ENCODE assay signal across 18 cellular contexts in the genomic region with DNA sequence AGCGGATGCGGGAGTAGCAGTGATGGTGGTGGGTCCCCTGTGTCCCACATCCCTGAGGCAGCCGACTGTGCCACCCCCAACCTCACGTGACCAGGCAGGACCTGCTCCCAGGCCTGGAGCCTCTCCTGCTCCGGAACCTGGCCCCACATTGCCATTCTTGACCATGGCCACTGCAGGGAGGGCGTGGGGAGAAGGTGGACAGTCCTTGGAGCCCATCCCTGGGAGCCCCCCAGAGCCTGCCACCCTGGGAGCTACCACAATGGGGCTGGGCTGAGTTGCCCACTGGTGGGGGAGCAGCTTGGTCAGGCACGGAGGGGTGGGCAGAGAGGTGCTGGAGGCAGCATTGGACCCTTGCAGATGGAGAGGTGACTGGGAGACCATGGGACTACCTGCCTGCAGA. TPM values are rescaled to one million over a fixed set of nuclear protein-coding genes. Genes with fewer than 3 reads are reported as not detected.
A peak's percentile ranks its signal among the peaks of the same experiment; 100 is the strongest.
DNase-seq lines count a peak whose midpoint lies in the region; ATAC-seq and TF ChIP-seq lines count a peak whose summit lies in the region.
"Had no signal": no experiment of that assay in that cellular context is flagged by ENCODE, and none has a peak within 500 bp of the region (broad histone marks: within the 10 kb centered on the region; RNA-seq: fewer than 3 reads in every experiment).

No MANE protein-coding gene starts in this region.

- peak overlapping the region; percentile 65 for H3K23ac ChIP-seq in neuronal stem cell (ENCODE audit: low read depth, low read length, poor library complexity)

- no peaks in the 10 kb centered on the region for H3K4me1 ChIP-seq in right cardiac atrium (ENCODE audit: control insufficient read depth, insufficient read depth, low read length)
- no peaks in the 10 kb centered on the region for H3K4me1 ChIP-seq in heart right ventricle
- H3K4me1 ChIP-seq in neuronal stem cell (ENCODE audit: control insufficient read depth in 2 of 2, insufficient read depth in 1 of 2, low read depth in 1 of 2, low read length in 2 of 2), result no peaks in the 10 kb centered on the region
- peaks cover 4% of the 10 kb centered on the region; the same call in 1 of the 2 replicates for H3K4me1 ChIP-seq in GM23248 (ENCODE audit: insufficient read depth)
- no peaks in the 10 kb centered on the region for H3K4me1 ChIP-seq in OCI-LY7 (ENCODE audit: insufficient read depth, low read length, poor library complexity, severe bottlenecking)
- H3K4me1 ChIP-seq: A549, Caco-2 had no signal

- H3K9ac ChIP-seq in neuronal stem cell (ENCODE audit: low read depth, low read length, poor library complexity) (no peak overlapping the region), GM23248 (no peak overlapping the region)

- H3K36me3 Mint-ChIP-seq in stimulated activated effector memory CD8-positive, alpha-beta T cell treated with anti-CD3 and anti-CD28 coated beads, Interleukin-12 subunit alpha, Interleukin-12 subunit beta, amount 100 ng/mL, for 72 hours, result no peaks in the 10 kb centered on the region
- H3K36me3 Mint-ChIP-seq in activated naive CD4-positive, alpha-beta T cell treated with anti-CD3 and anti-CD28 coated beads, Interleukin-2, amount 10 ng/mL, durations not matched to agents 7 days and 5 days, result no peaks in the 10 kb centered on the region

- no peak overlapping the region for H2AFZ ChIP-seq in neuronal stem cell (ENCODE audit: low read length)
- H2AFZ ChIP-seq in GM23248, result no peak overlapping the region
- no peak overlapping the region for H2AFZ ChIP-seq in OCI-LY7 (ENCODE audit: low read length)
- H2AFZ ChIP-seq: GM23338 had no signal

- no peak overlapping the region for H3K27ac Mint-ChIP-seq in stimulated activated effector memory CD8-positive, alpha-beta T cell treated with anti-CD3 and anti-CD28 coated beads, Interleukin-12 subunit alpha, Interleukin-12 subunit beta, amount 100 ng/mL, for 72 hours
- H3K27ac Mint-ChIP-seq in activated naive CD4-positive, alpha-beta T cell treated with anti-CD3 and anti-CD28 coated beads, Interleukin-2, amount 10 ng/mL, durations not matched to agents 7 days and 5 days, result no peak overlapping the region
- H3K27ac Mint-ChIP-seq: CD4-positive, alpha-beta T cell; GM23338 had no signal

- H3K36me3 ChIP-seq in heart right ventricle (no peaks in the 10 kb centered on the region), neuronal stem cell (replicated peaks in 1 of 2; ENCODE audit: control insufficient read depth in 2 of 2, insufficient read depth in 2 of 2, low read length in 2 of 2) (no peaks in the 10 kb centered on the region), GM23248 (ENCODE audit: low read depth) (no peaks in the 10 kb centered on the region), OCI-LY7 (ENCODE audit: insufficient read depth, low read length) (no peaks in the 10 kb centered on the region)

- no peak overlapping the region for H2BK5ac ChIP-seq in neuronal stem cell (ENCODE audit: low read length)

- DNase-seq in right cardiac atrium (peak in 2 of 3 donors; percentile 14 to 23), heart right ventricle (no peak), neuronal stem cell (ENCODE audit: low spot score) (no peak), GM23248 (no peak), OCI-LY7 (ENCODE audit: low spot score) (no peak)
- no peak for DNase-seq in stimulated activated effector memory CD8-positive, alpha-beta T cell treated with anti-CD3 and anti-CD28 coated beads, Interleukin-12 subunit alpha, Interleukin-12 subunit beta, amount 100 ng/mL, for 72 hours (ENCODE audit: low spot score in 2 of 2)
- no peak for DNase-seq in activated naive CD4-positive, alpha-beta T cell treated with anti-CD3 and anti-CD28 coated beads, Interleukin-2, amount 10 ng/mL, durations not matched to agents 7 days and 5 days
- DNase-seq: AML-193; Caco-2; CD4-positive, alpha-beta T cell; HCEC 1CT had no signal

- H3K4me3 Mint-ChIP-seq in stimulated activated effector memory CD8-positive, alpha-beta T cell treated with anti-CD3 and anti-CD28 coated beads, Interleukin-12 subunit alpha, Interleukin-12 subunit beta, amount 100 ng/mL, for 72 hours, result no peak overlapping the region
- no peak overlapping the region for H3K4me3 Mint-ChIP-seq in activated naive CD4-positive, alpha-beta T cell treated with anti-CD3 and anti-CD28 coated beads, Interleukin-2, amount 10 ng/mL, durations not matched to agents 7 days and 5 days
- H3K4me3 Mint-ChIP-seq: CD4-positive, alpha-beta T cell; GM23338 had no signal

- no peaks in the 10 kb centered on the region for H3K79me1 ChIP-seq in neuronal stem cell (ENCODE audit: low read depth, low read length)

- no peaks in the 10 kb centered on the region for H3K9me3 Mint-ChIP-seq in stimulated activated effector memory CD8-positive, alpha-beta T cell treated with anti-CD3 and anti-CD28 coated beads, Interleukin-12 subunit alpha, Interleukin-12 subunit beta, amount 100 ng/mL, for 72 hours
- H3K9me3 Mint-ChIP-seq in activated naive CD4-positive, alpha-beta T cell treated with anti-CD3 and anti-CD28 coated beads, Interleukin-2, amount 10 ng/mL, durations not matched to agents 7 days and 5 days, result no peaks in the 10 kb centered on the region
- H3K9me3 Mint-ChIP-seq: CD4-positive, alpha-beta T cell had no signal

- H3F3A ChIP-seq in GM23248 (ENCODE audit: insufficient read depth), result no peaks in the 10 kb centered on the region

- H3K27ac ChIP-seq in right cardiac atrium (ENCODE audit: low read length) (no peak overlapping the region), heart right ventricle (no peak overlapping the region), neuronal stem cell (replicated peaks; ENCODE audit: low read length) (no peak overlapping the region), GM23248 (no peak overlapping the region), OCI-LY7 (ENCODE audit: low read depth, low read length, poor library complexity, severe bottlenecking) (no peak overlapping the region)
- H3K27ac ChIP-seq: 22Rv1, A549, C4-2B, HL-60 had no signal

- WGBS in right cardiac atrium, result 92% methylated on average over 7 of the region's 7 CpGs
- 96% methylated on average over 7 of the region's 7 CpGs for WGBS in heart right ventricle, 2 donors
- WGBS in neuronal stem cell (ENCODE audit: extremely low coverage in 2 of 2, insufficient read length in 2 of 2, insufficient replicate concordance in 1 of 2), 2 donors, result no CpG with 5 or more reads among the region's 7 CpGs
- 66% methylated on average over 7 of the region's 7 CpGs for WGBS in GM23248 (ENCODE audit: low coverage in 1 of 2, low lambda C conversion rate in 2 of 2, missing lambda C conversion rate in 2 of 2), 2 experiments

- CTCF ChIA-PET in OCI-LY7 (lab: Charles Lee; ENCODE audit: unreplicated experiment), result no interaction called here
- CTCF ChIA-PET in activated naive CD4-positive, alpha-beta T cell treated with anti-CD3 and anti-CD28 coated beads, Interleukin-2, amount 10 ng/mL, durations not matched to agents 7 days and 5 days (lab: Charles Lee), result no interaction called here

- H3K27me3 Mint-ChIP-seq in activated naive CD4-positive, alpha-beta T cell treated with anti-CD3 and anti-CD28 coated beads, Interleukin-2, amount 10 ng/mL, durations not matched to agents 7 days and 5 days, result no peaks in the 10 kb centered on the region
- H3K27me3 Mint-ChIP-seq: CD4-positive, alpha-beta T cell had no signal

- BruUV-seq in OCI-LY7 (replicated peaks; lab: Mats Ljungman, UMichigan), result no TSS peak

- H3K4ac ChIP-seq in neuronal stem cell (ENCODE audit: low read length), result no peak overlapping the region

- H3K9me3 ChIP-seq in right cardiac atrium (ENCODE audit: control insufficient read depth, low read length), result no peaks in the 10 kb centered on the region
- H3K9me3 ChIP-seq in heart right ventricle, result peaks cover 0 to 8% (median 0%) of the 10 kb centered on the region in 11 donors
- H3K9me3 ChIP-seq in neuronal stem cell (replicated peaks in 1 of 2; ENCODE audit: control insufficient read depth in 2 of 2, insufficient read depth in 1 of 2, low read depth in 1 of 2, low read length in 2 of 2), result peaks cover 0 to 2% of the 10 kb centered on the region in 2 donors
- no peaks in the 10 kb centered on the region for H3K9me3 ChIP-seq in GM23248 (ENCODE audit: low read depth)
- H3K9me3 ChIP-seq in OCI-LY7 (ENCODE audit: low read length), result no peaks in the 10 kb centered on the region
- H3K9me3 ChIP-seq: A549, Caco-2 had no signal

- no peak overlapping the region for H2BK120ac ChIP-seq in neuronal stem cell (ENCODE audit: low read depth, low read length)

- peak overlapping the region; percentile 54 for H2AK5ac ChIP-seq in neuronal stem cell (ENCODE audit: low read depth, low read length)

- H3K79me2 ChIP-seq in GM23248 (ENCODE audit: insufficient read depth) (no peaks in the 10 kb centered on the region), OCI-LY7 (ENCODE audit: insufficient read depth, low read depth, low read length) (no peaks in the 10 kb centered on the region)

- no peaks in the 10 kb centered on the region for H3K4me1 Mint-ChIP-seq in stimulated activated effector memory CD8-positive, alpha-beta T cell treated with anti-CD3 and anti-CD28 coated beads, Interleukin-12 subunit alpha, Interleukin-12 subunit beta, amount 100 ng/mL, for 72 hours
- no peaks in the 10 kb centered on the region for H3K4me1 Mint-ChIP-seq in activated naive CD4-positive, alpha-beta T cell treated with anti-CD3 and anti-CD28 coated beads, Interleukin-2, amount 10 ng/mL, durations not matched to agents 7 days and 5 days
- H3K4me1 Mint-ChIP-seq: GM23338 had no signal

- no peak overlapping the region for H2BK15ac ChIP-seq in neuronal stem cell (ENCODE audit: low read length)

- H3K14ac ChIP-seq in neuronal stem cell (ENCODE audit: low read length), result peak overlapping the region; percentile 25

- POLR2A ChIA-PET in OCI-LY7 (lab: Charles Lee), result interaction anchor here (2.0 kb wide), 1 partner anchor 11 kb away, joined by 5 read pairs; no protein-coding TSS in a partner anchor

- H3K27me3 ChIP-seq in right cardiac atrium (ENCODE audit: control insufficient read depth, insufficient read depth) (no peaks in the 10 kb centered on the region), heart right ventricle (no peaks in the 10 kb centered on the region), neuronal stem cell (ENCODE audit: control insufficient read depth in 3 of 3, insufficient read depth in 3 of 3, low read depth in 1 of 3, low read length in 3 of 3) (no peaks in the 10 kb centered on the region), GM23248 (replicated peaks; ENCODE audit: insufficient read depth) (no peaks in the 10 kb centered on the region)

- no peak overlapping the region for H4K91ac ChIP-seq in neuronal stem cell (ENCODE audit: low read depth, low read length, poor library complexity)

- H3K4me2 ChIP-seq in neuronal stem cell (ENCODE audit: insufficient read depth, low read length, poor library complexity, severe bottlenecking) (no peak overlapping the region), GM23248 (ENCODE audit: unreplicated experiment) (no peak overlapping the region), OCI-LY7 (ENCODE audit: low read length) (no peak overlapping the region)
- H3K4me2 ChIP-seq: A549, GM23338 had no signal

- intact Hi-C loops in right cardiac atrium (cut with DNase I) (no loop called here), heart right ventricle (cut with DNase I) (no loop called here), OCI-LY7 (cut with micrococcal nuclease; ENCODE audit: unreplicated experiment) (no loop called here)

- H3K9me2 ChIP-seq in GM23248 (ENCODE audit: insufficient read depth), result no peaks in the 10 kb centered on the region
- H3K9me2 ChIP-seq in OCI-LY7 (ENCODE audit: insufficient read depth, low read length), result no peaks in the 10 kb centered on the region

- H4K8ac ChIP-seq in neuronal stem cell (ENCODE audit: low read depth, low read length), result no peak overlapping the region

- in situ Hi-C loops in GM23248 (cut with MboI), result no loop called here

- no peak overlapping the region for H2BK12ac ChIP-seq in neuronal stem cell (ENCODE audit: low read length)

- no peak for ATAC-seq in right cardiac atrium
- no peak for ATAC-seq in heart right ventricle
- ATAC-seq in stimulated activated effector memory CD8-positive, alpha-beta T cell treated with anti-CD3 and anti-CD28 coated beads, Interleukin-12 subunit alpha, Interleukin-12 subunit beta, amount 100 ng/mL, for 72 hours, result peak; percentile 50
- ATAC-seq: A549, GM23338 had no signal

- H4K20me1 ChIP-seq in GM23248 (ENCODE audit: insufficient read depth) (no peaks in the 10 kb centered on the region), OCI-LY7 (ENCODE audit: insufficient read depth, low read length) (no peaks in the 10 kb centered on the region)

- no peak overlapping the region for H3K18ac ChIP-seq in neuronal stem cell (ENCODE audit: low read length)

- TF ChIP-seq CTCF in heart right ventricle (IDR thresholded peaks at IDR 0.05) (no peak), OCI-LY7 (conservative IDR thresholded peaks at IDR 0.05; ENCODE audit: low read length) (no peak)

- H3K4me3 ChIP-seq in right cardiac atrium (ENCODE audit: low read length), result no peak overlapping the region
- H3K4me3 ChIP-seq in heart right ventricle, result no peak overlapping the region
- no peak overlapping the region for H3K4me3 ChIP-seq in neuronal stem cell (ENCODE audit: low read length in 2 of 2)
- H3K4me3 ChIP-seq in GM23248, result no peak overlapping the region
- H3K4me3 ChIP-seq in OCI-LY7 (ENCODE audit: low read depth, low read length, poor library complexity, severe bottlenecking), result no peak overlapping the region
- H3K4me3 ChIP-seq: A549, GM23338 had no signal

RNA-seq across cellular contexts. Expression of gene TMPRSS11A, which starts 36.8 kb away (rescaled TPM):
- total RNA-seq in right cardiac atrium, result not detected
- polyA plus RNA-seq in right cardiac atrium, result not detected
- not detected for total RNA-seq in heart right ventricle
- under 1 TPM in 1 of 2 donors, not detected in 1; 0.01 TPM for polyA plus RNA-seq in heart right ventricle
- polyA plus RNA-seq in neuronal stem cell (2013, experiment 1 of 2), result not detected
- not detected for polyA plus RNA-seq in neuronal stem cell (2013, experiment 2 of 2)
- total RNA-seq in GM23248 (2014; rRNA removed; shearing (Covaris generic)), result not detected in 2 replicates
- polyA plus RNA-seq in GM23248 (2016; fragmentation: Nextera tagmentation; extraction: Ambion mirVana), result not detected in 2 replicates
- total RNA-seq in OCI-LY7 (2014; rRNA removed; shearing (Covaris generic)), result not detected in 2 replicates
- total RNA-seq in OCI-LY7 (2022), result not detected in 2 replicates
- total RNA-seq: Caco-2; CD4-positive, alpha-beta T cell; GM23338; HT1080 had no signal
- polyA plus RNA-seq: A549, BJ, GM23338 had no signal

RNA-seq across cellular contexts. Expression of gene TMPRSS11D, which starts 42.7 kb away (rescaled TPM):
- total RNA-seq in right cardiac atrium (not detected), heart right ventricle (not detected), OCI-LY7 (2022) (not detected in 2 replicates)
- polyA plus RNA-seq in right cardiac atrium (not detected), heart right ventricle (under 1 TPM in 1 of 2 donors, not detected in 1; 0.03 TPM), GM23248 (2016; fragmentation: Nextera tagmentation; extraction: Ambion mirVana) (not detected in 2 replicates)
- not detected for polyA plus RNA-seq in neuronal stem cell (2013, experiment 1 of 2)
- not detected for polyA plus RNA-seq in neuronal stem cell (2013, experiment 2 of 2)
- not detected in 2 replicates for total RNA-seq in GM23248 (2014; rRNA removed; shearing (Covaris generic))
- total RNA-seq in OCI-LY7 (2014; rRNA removed; shearing (Covaris generic)), result not detected in 2 replicates
- total RNA-seq: Caco-2; CD4-positive, alpha-beta T cell; GM23338; HT1080 had no signal
- polyA plus RNA-seq: A549, BJ, GM23338 had no signal

Comparison
In these comparisons a context has a peak if more than half of its experiments do, and no peak if none do; other contexts are left out.
1. DNase-seq: peak in right cardiac atrium (2 of 3); none in heart right ventricle (0 of 2), neuronal stem cell (single experiment), stimulated activated effector memory CD8-positive, alpha-beta T cell treated with anti-CD3 and anti-CD28 coated beads, Interleukin-12 subunit alpha, Interleukin-12 subunit beta, amount 100 ng/mL, for 72 hours (0 of 2), GM23248 (single experiment), OCI-LY7 (single experiment) and activated naive CD4-positive, alpha-beta T cell treated with anti-CD3 and anti-CD28 coated beads, Interleukin-2, amount 10 ng/mL, durations not matched to agents 7 days and 5 days (single experiment).